17 cellular contexts compared by ENCODE assay signal in genomic region chr7:44707558-44708230, GRCh38. TPM values are rescaled to one million over a fixed set of nuclear protein-coding genes. Genes with fewer than 3 reads are reported as not detected.
DNase-seq lines count a peak whose midpoint lies in the region; ATAC-seq and TF ChIP-seq lines count a peak whose summit lies in the region.
"Had no signal": no experiment of that assay in that cellular context is flagged by ENCODE, and none has a peak within 500 bp of the region (broad histone marks: within the 10 kb centered on the region; RNA-seq: fewer than 3 reads in every experiment).

No MANE protein-coding gene starts in this region.

- BruUV-seq in IMR-90 (replicated peaks; lab: Mats Ljungman, UMichigan) = TSS peak; percentile 59

- TF ChIP-seq RAD21 in IMR-90 (IDR thresholded peaks at IDR 0.05; ENCODE audit: low read length) = no peak

- no peak overlapping the region for H2BK5ac ChIP-seq in IMR-90 (ENCODE audit: low read depth, low read length, poor library complexity, severe bottlenecking)

- H3K79me1 ChIP-seq in IMR-90 (ENCODE audit: low read depth in 1 of 2, low read length in 2 of 2) = no peaks in the 10 kb centered on the region

- peak overlapping the region; percentile 30 for H3K27ac Mint-ChIP-seq in activated T-cell treated with anti-CD3 and anti-CD28 coated beads, Interleukin-2, amount 50 U/mL, for 24 hours

- H3K9me3 Mint-ChIP-seq in activated T-cell treated with anti-CD3 and anti-CD28 coated beads, Interleukin-2, amount 50 U/mL, for 24 hours = no peaks in the 10 kb centered on the region

- H3K4me1 ChIP-seq in IMR-90 (ENCODE audit: control insufficient read depth, insufficient read depth, low read length) (peaks cover 3% of the 10 kb centered on the region), gastroesophageal sphincter (no peaks in the 10 kb centered on the region), skeletal muscle tissue (ENCODE audit: control insufficient read depth in 3 of 3, insufficient read depth in 3 of 3, low read length in 3 of 3) (peaks cover 0 to 11% (median 8%) of the 10 kb centered on the region in 3 donors), prostate gland (replicated peaks) (no peaks in the 10 kb centered on the region)

- H2BK120ac ChIP-seq in IMR-90 (ENCODE audit: low read depth, low read length) = no peak overlapping the region

- WGBS in IMR-90 (ENCODE audit: extremely low coverage in 2 of 2, insufficient read length in 1 of 2), 2 experiments = 99% methylated on average over 11 of the region's 21 CpGs; no CpG with 5 or more reads in 1 of the 2 experiments
- WGBS in gastroesophageal sphincter (ENCODE audit: low coverage in 1 of 2), 2 donors = 67 to 94% methylated on average over 3 to 8 of the region's 21 CpGs
- 95% methylated on average over 21 of the region's 21 CpGs for whole genome bisulfite sequencing in prostate gland

- H2AK5ac ChIP-seq in IMR-90 (ENCODE audit: low read depth, low read length) = no peak overlapping the region

- no peak for ATAC-seq in IMR-90 (ENCODE audit: low read depth)
- ATAC-seq in gastroesophageal sphincter = peak; percentile 17

- no peak overlapping the region for H3K4ac ChIP-seq in IMR-90 (ENCODE audit: low read depth, low read length)

- no peak overlapping the region for H3K4me3 Mint-ChIP-seq in activated T-cell treated with anti-CD3 and anti-CD28 coated beads, Interleukin-2, amount 50 U/mL, for 24 hours

- peaks cover 24% of the 10 kb centered on the region for H3K36me3 ChIP-seq in IMR-90 (ENCODE audit: control insufficient read depth, insufficient read depth, low read length)
- H3K36me3 ChIP-seq in gastroesophageal sphincter = peaks cover 0 to 69% of the 10 kb centered on the region in 2 donors
- H3K36me3 ChIP-seq in skeletal muscle tissue (ENCODE audit: control insufficient read depth in 3 of 3, insufficient read depth in 3 of 3, low read length in 3 of 3) = peaks cover 28 to 30% (median 29%) of the 10 kb centered on the region in 3 donors
- peaks cover 0 to 5% of the 10 kb centered on the region in 2 donors for H3K36me3 ChIP-seq in prostate gland

- H3K27ac ChIP-seq in IMR-90 (ENCODE audit: insufficient read depth, low read length) = no peak overlapping the region
- no peak overlapping the region for H3K27ac ChIP-seq in gastroesophageal sphincter
- peak overlapping the region; percentile 36 for H3K27ac ChIP-seq in skeletal muscle tissue (ENCODE audit: low read depth, low read length)
- no peak overlapping the region for H3K27ac ChIP-seq in prostate gland
- H3K27ac ChIP-seq: C4-2B had no signal

- H4K91ac ChIP-seq in IMR-90 (ENCODE audit: insufficient read depth, low read depth, low read length) = no peak overlapping the region

- H3K9ac ChIP-seq in IMR-90 (ENCODE audit: low read depth, low read length) (no peak overlapping the region), skeletal muscle tissue (ENCODE audit: low read depth in 1 of 3, low read length in 3 of 3) (peak overlapping the region in 1 of 3 donors; percentile 50)

- no peak for TF ChIP-seq EP300 in gastroesophageal sphincter (IDR thresholded peaks at IDR 0.05)

- H2AK9ac ChIP-seq in IMR-90 (replicated peaks; ENCODE audit: low read depth, low read length, poor library complexity) = no peak overlapping the region

- TF ChIP-seq CTCF in IMR-90 (conservative IDR thresholded peaks at IDR 0.05; ENCODE audit: low read depth, low read length) (no peak), gastroesophageal sphincter (IDR thresholded peaks at IDR 0.05) (no peak), prostate gland (IDR thresholded peaks at IDR 0.05) (no peak)

- no peaks in the 10 kb centered on the region for H3K9me3 ChIP-seq in IMR-90 (ENCODE audit: control insufficient read depth, insufficient read depth, low read length)
- no peaks in the 10 kb centered on the region for H3K9me3 ChIP-seq in gastroesophageal sphincter
- H3K9me3 ChIP-seq in skeletal muscle tissue (ENCODE audit: control insufficient read depth in 3 of 3, low read length in 3 of 3) = no peaks in the 10 kb centered on the region
- H3K9me3 ChIP-seq in prostate gland = no peaks in the 10 kb centered on the region

- peaks cover 9% of the 10 kb centered on the region for H3K4me1 Mint-ChIP-seq in activated T-cell treated with anti-CD3 and anti-CD28 coated beads, Interleukin-2, amount 50 U/mL, for 24 hours (ENCODE audit: low read depth)

- in situ Hi-C loops in IMR-90 (cut with MboI; ENCODE audit: low sequenced_read_pairs) = no loop called here

- H4K8ac ChIP-seq in IMR-90 (ENCODE audit: low read depth in 2 of 2, low read length in 2 of 2) = no peak overlapping the region

- peaks cover 63% of the 10 kb centered on the region for H3K36me3 Mint-ChIP-seq in activated T-cell treated with anti-CD3 and anti-CD28 coated beads, Interleukin-2, amount 50 U/mL, for 24 hours (ENCODE audit: low read depth)

- no peak overlapping the region for H3K18ac ChIP-seq in IMR-90 (ENCODE audit: low read depth, low read length)

- H4K5ac ChIP-seq in IMR-90 (ENCODE audit: low read depth, low read length) = no peak overlapping the region

- H3K14ac ChIP-seq in IMR-90 (replicated peaks; ENCODE audit: low read depth, low read length) = no peak overlapping the region

- no peak for DNase-seq in activated T-cell treated with anti-CD3 and anti-CD28 coated beads, Interleukin-2, amount 50 U/mL, for 24 hours
- DNase-seq in activated T-cell treated with anti-CD3 and anti-CD28 coated beads for 4 hours = no peak
- DNase-seq in IMR-90 = no peak
- DNase-seq in inferior parietal cortex (ENCODE audit: extremely low spot score) = no peak
- DNase-seq in prostate gland (ENCODE audit: low spot score) = no peak
- DNase-seq in GM19240 (ENCODE audit: insufficient read length, low spot score) = no peak
- DNase-seq: COR-L47; DMS79; KG1; NCI-H1048; NCI-H226; NCI-H526; NK-92 treated with Interleukin-12 subunit alpha and Interleukin-12 subunit beta, amount 100 ng/mL, for 24 hours; SHP77 treated with DMSO at 0.1 percent for 48 hours had no signal

- H3K4me3 ChIP-seq in IMR-90 (ENCODE audit: insufficient read depth, low read depth, low read length) = no peak overlapping the region
- H3K4me3 ChIP-seq in gastroesophageal sphincter = no peak overlapping the region
- H3K4me3 ChIP-seq in skeletal muscle tissue (ENCODE audit: low read length in 3 of 3) = no peak overlapping the region
- H3K4me3 ChIP-seq in prostate gland = no peak overlapping the region

- H3K4me2 ChIP-seq in IMR-90 (ENCODE audit: low read depth, low read length) = no peak overlapping the region

- H2BK20ac ChIP-seq in IMR-90 (ENCODE audit: low read depth, low read length) = no peak overlapping the region

- H3K27me3 ChIP-seq in IMR-90 (ENCODE audit: control insufficient read depth, insufficient read depth, low read length) (no peaks in the 10 kb centered on the region), gastroesophageal sphincter (no peaks in the 10 kb centered on the region), skeletal muscle tissue (ENCODE audit: control insufficient read depth in 3 of 3, insufficient read depth in 3 of 3, low read length in 3 of 3) (no peaks in the 10 kb centered on the region), prostate gland (replicated peaks; ENCODE audit: insufficient read depth) (no peaks in the 10 kb centered on the region)

- dilution Hi-C loops in IMR-90 (cut with HindIII; ENCODE audit: low sequenced_read_pairs, unreplicated experiment) = no loop called here

- no peaks in the 10 kb centered on the region for H4K20me1 ChIP-seq in IMR-90 (ENCODE audit: insufficient read depth, low read length)

- CTCF ChIA-PET in IMR-90 (lab: Yijun Ruan, JAX) = no interaction called here

- no peaks in the 10 kb centered on the region for H3K27me3 Mint-ChIP-seq in activated T-cell treated with anti-CD3 and anti-CD28 coated beads, Interleukin-2, amount 50 U/mL, for 24 hours

- no peak overlapping the region for H2BK15ac ChIP-seq in IMR-90 (ENCODE audit: low read depth, low read length)

- POLR2A ChIA-PET in IMR-90 (lab: Charles Lee; ENCODE audit: unreplicated experiment) = no interaction called here

- H2AFZ ChIP-seq in IMR-90 (replicated peaks; ENCODE audit: low read length, poor library complexity) = peak overlapping the region; percentile 33

- H3K23ac ChIP-seq in IMR-90 (ENCODE audit: low read depth, low read length) = no peak overlapping the region

- no peak overlapping the region for H3K56ac ChIP-seq in IMR-90 (ENCODE audit: extremely low read depth, insufficient read depth, low read length)

- intact Hi-C loops in IMR-90 (cut with micrococcal nuclease) (no loop called here), prostate gland (cut with DNase I) (no loop called here)

- TF ChIP-seq POLR2A in IMR-90 (IDR thresholded peaks at IDR 0.05; ENCODE audit: low read depth, low read length) (no peak), gastroesophageal sphincter (IDR thresholded peaks at IDR 0.05) (no peak), prostate gland (IDR thresholded peaks at IDR 0.05) (no peak)

- peaks cover 13% of the 10 kb centered on the region for H3K9me1 ChIP-seq in IMR-90 (ENCODE audit: insufficient read depth, low read length)

TF ChIP-seq in IMR-90, 13 proteins besides CTCF, POLR2A, EP300 and RAD21:
- TF ChIP-seq RCOR1 (IDR thresholded peaks at IDR 0.05; ENCODE audit: insufficient replicate concordance, low read length) (no peak), MAZ (IDR thresholded peaks at IDR 0.05; ENCODE audit: borderline replicate concordance, low read depth, low read length) (no peak), MXI1 (IDR thresholded peaks at IDR 0.05; ENCODE audit: borderline replicate concordance, low read depth, low read length) (no peak), CEBPB (IDR thresholded peaks at IDR 0.05; ENCODE audit: low read depth, low read length) (no peak)

RNA-seq across cellular contexts. Expression of gene ZMIZ2, which starts 41.0 kb away (rescaled TPM):
- total RNA-seq in IMR-90 (2012; rRNA removed) (2.8 and 3.0 TPM in 2 replicates), gastroesophageal sphincter (10 to 100 TPM; 12.7 to 28.0 (median 20.5) TPM), skeletal muscle tissue (4.2 TPM), prostate gland (10 to 100 TPM; 27.1 to 42.8 TPM)
- 22.9 and 24.0 TPM in 2 replicates for polyA plus RNA-seq in IMR-90 (2012; rRNA removed)
- polyA plus RNA-seq in IMR-90 (2012; cell fraction: cytosol; rRNA removed) = 6.2 and 11.7 TPM in 2 replicates
- polyA plus RNA-seq in IMR-90 (2012; cell fraction: nucleus; rRNA removed; ENCODE audit: low replicate concordance) = 98.7 and 169 TPM in 2 replicates
